In the genomic region with DNA sequence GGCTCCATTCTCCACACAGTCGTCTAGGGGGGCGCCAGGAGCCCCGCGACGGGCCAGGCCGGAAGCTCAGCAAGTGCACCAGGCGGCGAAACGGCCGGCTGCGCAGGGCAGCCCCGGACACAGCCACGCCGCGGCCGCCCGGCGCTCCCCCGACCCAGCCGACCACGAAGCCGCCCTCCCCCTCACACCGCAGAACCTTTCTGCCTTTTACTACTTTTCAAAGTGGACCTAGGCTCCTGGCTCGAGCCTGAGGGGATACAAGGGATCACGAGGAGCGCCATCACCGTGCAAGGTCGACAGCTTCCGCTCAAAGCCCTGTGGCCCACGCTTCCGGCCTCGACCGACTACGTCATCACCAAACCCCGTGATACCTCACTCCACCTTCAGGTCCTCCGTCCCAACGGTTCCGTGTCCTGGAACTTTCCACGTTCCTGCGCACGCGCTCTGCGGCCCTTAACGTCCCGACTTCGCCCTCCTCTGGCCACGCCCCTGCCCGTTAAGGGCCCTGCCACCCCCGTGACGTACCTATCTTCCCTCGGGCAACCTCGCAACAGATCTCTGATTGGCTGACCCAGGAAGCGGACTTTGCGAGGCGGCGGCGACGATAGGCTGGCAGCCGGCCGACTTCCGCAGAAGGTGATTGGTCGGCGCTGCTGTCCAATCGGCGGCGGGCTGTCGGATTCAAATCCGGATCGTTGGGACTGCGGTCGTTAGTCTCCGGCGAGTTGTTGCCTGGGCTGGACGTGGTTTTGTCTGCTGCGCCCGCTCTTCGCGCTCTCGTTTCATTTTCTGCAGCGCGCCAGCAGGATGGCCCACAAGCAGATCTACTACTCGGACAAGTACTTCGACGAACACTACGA, we compare ENCODE assay signal across 1 cellular context.
TF ChIP-seq lines count a peak whose summit lies in the region.

A gene (plus strand): TSS at position 710 of the 860 bp plus-strand sequence. CDS start 98 bp downstream, at position 808.

TF ChIP-seq in SK-N-SH, 30 proteins besides CTCF, POLR2A, EP300 and RAD21 (continued from another document):
- peak; percentile 99 for TF ChIP-seq SIN3A (IDR thresholded peaks at IDR 0.05; ENCODE audit: borderline replicate concordance, low read depth, low read length)
- peak; percentile 96 for TF ChIP-seq TAF1 (IDR thresholded peaks at IDR 0.05; ENCODE audit: borderline replicate concordance, low read depth, low read length)
- peak; percentile 75 for TF ChIP-seq YY1 (IDR thresholded peaks at IDR 0.05; ENCODE audit: low read depth)
- peak; percentile 96 for TF ChIP-seq MXI1 (IDR thresholded peaks at IDR 0.05; ENCODE audit: low read depth, low read length)
- TF ChIP-seq ELF1 (IDR thresholded peaks at IDR 0.05), result peak; percentile 92
- TF ChIP-seq NRF1 (IDR thresholded peaks at IDR 0.05; ENCODE audit: low read depth, low read length), result peak; percentile 94
- TF ChIP-seq RFX5 (IDR thresholded peaks at IDR 0.05; ENCODE audit: low read length), result peak; percentile 98
- TF ChIP-seq, protein P1, sequence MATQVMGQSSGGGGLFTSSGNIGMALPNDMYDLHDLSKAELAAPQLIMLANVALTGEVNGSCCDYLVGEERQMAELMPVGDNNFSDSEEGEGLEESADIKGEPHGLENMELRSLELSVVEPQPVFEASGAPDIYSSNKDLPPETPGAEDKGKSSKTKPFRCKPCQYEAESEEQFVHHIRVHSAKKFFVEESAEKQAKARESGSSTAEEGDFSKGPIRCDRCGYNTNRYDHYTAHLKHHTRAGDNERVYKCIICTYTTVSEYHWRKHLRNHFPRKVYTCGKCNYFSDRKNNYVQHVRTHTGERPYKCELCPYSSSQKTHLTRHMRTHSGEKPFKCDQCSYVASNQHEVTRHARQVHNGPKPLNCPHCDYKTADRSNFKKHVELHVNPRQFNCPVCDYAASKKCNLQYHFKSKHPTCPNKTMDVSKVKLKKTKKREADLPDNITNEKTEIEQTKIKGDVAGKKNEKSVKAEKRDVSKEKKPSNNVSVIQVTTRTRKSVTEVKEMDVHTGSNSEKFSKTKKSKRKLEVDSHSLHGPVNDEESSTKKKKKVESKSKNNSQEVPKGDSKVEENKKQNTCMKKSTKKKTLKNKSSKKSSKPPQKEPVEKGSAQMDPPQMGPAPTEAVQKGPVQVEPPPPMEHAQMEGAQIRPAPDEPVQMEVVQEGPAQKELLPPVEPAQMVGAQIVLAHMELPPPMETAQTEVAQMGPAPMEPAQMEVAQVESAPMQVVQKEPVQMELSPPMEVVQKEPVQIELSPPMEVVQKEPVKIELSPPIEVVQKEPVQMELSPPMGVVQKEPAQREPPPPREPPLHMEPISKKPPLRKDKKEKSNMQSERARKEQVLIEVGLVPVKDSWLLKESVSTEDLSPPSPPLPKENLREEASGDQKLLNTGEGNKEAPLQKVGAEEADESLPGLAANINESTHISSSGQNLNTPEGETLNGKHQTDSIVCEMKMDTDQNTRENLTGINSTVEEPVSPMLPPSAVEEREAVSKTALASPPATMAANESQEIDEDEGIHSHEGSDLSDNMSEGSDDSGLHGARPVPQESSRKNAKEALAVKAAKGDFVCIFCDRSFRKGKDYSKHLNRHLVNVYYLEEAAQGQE (IDR thresholded peaks at IDR 0.05; ENCODE audit: low read depth, low read length), result peak; percentile 66; the same call in 1 of the 2 replicates
- TF ChIP-seq TCF12 (IDR thresholded peaks at IDR 0.05), result no peak
- TF ChIP-seq FOXJ3 (CRISPR knock-in tag; IDR thresholded peaks at IDR 0.05), result no peak
- TF ChIP-seq, protein P2, sequence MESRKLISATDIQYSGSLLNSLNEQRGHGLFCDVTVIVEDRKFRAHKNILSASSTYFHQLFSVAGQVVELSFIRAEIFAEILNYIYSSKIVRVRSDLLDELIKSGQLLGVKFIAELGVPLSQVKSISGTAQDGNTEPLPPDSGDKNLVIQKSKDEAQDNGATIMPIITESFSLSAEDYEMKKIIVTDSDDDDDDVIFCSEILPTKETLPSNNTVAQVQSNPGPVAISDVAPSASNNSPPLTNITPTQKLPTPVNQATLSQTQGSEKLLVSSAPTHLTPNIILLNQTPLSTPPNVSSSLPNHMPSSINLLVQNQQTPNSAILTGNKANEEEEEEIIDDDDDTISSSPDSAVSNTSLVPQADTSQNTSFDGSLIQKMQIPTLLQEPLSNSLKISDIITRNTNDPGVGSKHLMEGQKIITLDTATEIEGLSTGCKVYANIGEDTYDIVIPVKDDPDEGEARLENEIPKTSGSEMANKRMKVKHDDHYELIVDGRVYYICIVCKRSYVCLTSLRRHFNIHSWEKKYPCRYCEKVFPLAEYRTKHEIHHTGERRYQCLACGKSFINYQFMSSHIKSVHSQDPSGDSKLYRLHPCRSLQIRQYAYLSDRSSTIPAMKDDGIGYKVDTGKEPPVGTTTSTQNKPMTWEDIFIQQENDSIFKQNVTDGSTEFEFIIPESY (IDR thresholded peaks at IDR 0.05; ENCODE audit: borderline replicate concordance, low read depth), result peak; percentile 73; the same call in 1 of the 2 replicates
- TF ChIP-seq GATA2 (CRISPR knock-in tag; IDR thresholded peaks at IDR 0.05), result no peak
- TF ChIP-seq MEF2A (IDR thresholded peaks at IDR 0.05; ENCODE audit: borderline replicate concordance, low read depth), result no peak
- TF ChIP-seq FOSL2 (IDR thresholded peaks at IDR 0.05; ENCODE audit: borderline replicate concordance, low read depth), result no peak
- TF ChIP-seq JUND (IDR thresholded peaks at IDR 0.05), result no peak
- TF ChIP-seq POLR2AphosphoS5 (IDR thresholded peaks at IDR 0.05; ENCODE audit: low read depth, low read length), result peak; percentile 91
- no peak for TF ChIP-seq RCOR1 (IDR thresholded peaks at IDR 0.05; ENCODE audit: low read length)
